ENCODE assay signal across 8 cellular contexts in the genomic region with DNA sequence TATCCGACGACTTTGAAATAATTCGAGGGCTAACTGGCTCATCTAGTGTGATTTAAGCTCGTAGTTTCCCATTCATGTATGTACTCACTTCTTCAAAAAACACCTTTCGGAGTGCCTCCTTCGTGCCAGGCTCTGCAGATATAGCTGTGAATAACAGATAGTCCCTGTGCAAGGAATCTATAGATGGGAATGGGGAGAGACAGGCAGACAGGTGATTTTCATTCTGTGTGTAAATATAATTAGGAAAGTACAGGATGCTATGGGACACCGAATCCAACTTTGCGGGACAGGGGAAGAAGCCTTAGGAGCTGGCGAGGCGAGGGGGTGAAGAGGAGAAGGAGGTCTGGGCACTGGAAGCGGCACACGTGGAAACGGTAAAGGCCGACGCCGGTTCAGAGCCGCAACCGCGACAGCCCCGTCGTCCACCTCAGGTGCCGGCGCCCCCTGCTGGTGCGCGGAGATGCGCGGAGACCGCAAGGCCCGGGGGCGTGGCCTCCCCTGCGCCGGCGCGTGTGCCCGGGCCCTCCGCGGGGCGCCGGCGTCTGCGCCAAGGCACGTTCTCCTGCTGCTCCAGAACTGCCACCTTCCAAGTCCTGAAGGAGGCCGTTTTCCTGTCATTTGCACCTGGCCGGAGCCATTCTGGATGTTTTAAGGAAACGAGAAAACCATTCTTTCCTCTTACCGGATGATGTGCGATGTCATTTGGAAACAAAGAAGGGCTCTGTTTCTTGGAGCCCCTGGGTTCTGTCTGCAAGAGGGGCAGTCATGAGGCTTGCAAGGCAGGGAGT. TPM values are rescaled to one million over a fixed set of nuclear protein-coding genes. Genes with fewer than 3 reads are reported as not detected.
A peak's percentile ranks its signal among the peaks of the same experiment; 100 is the strongest.
DNase-seq lines count a peak whose midpoint lies in the region; ATAC-seq and TF ChIP-seq lines count a peak whose summit lies in the region.

No MANE protein-coding gene starts in this region.

- peak; percentile 22 for DNase-seq in A172 (ENCODE audit: low spot score)
- DNase-seq in HK-2 (ENCODE audit: unreplicated experiment), result peak; percentile 78
- DNase-seq in NOMO-1 treated with DMSO at 0.1 percent for 48 hours (lab: John Stamatoyannopoulos, UW; ENCODE audit: unreplicated experiment), result peak; percentile 80
- DNase-seq in activated CD8-positive, alpha-beta memory T cell treated with anti-CD3 and anti-CD28 coated beads, Interleukin-2, amount 50 U/mL, for 48 hours, result peak; percentile 96
- DNase-seq in epithelial cell of esophagus (ENCODE audit: low read depth), result peak; percentile 75
- DNase-seq in stimulated activated CD8-positive, alpha-beta memory T cell treated with anti-CD3 and anti-CD28 coated beads, Interleukin-2, amount 100 ng/mL, for 1 hour (ENCODE audit: low read depth in 2 of 2), result peak; percentile 74 to 77

- H3K4me1 ChIP-seq in mononuclear cell (ENCODE audit: insufficient read depth, low read length), result peaks cover 11% of the 10 kb centered on the region

- H3K9me3 ChIP-seq in mononuclear cell (ENCODE audit: low read depth, low read length), result no peaks in the 10 kb centered on the region

- TF ChIP-seq CTCF in epithelial cell of esophagus (IDR thresholded peaks at IDR 0.05; ENCODE audit: insufficient read depth, low read depth, low read length, missing control alignments), result peak; percentile 59

- ATAC-seq in GM18867 (IDR thresholded peaks at IDR 0.05; ENCODE audit: unreplicated experiment), result peak; percentile 88

- H3K4me3 ChIP-seq in epithelial cell of esophagus (ENCODE audit: low read length), result peak overlapping the region; percentile 23
- peak overlapping the region; percentile 4 for H3K4me3 ChIP-seq in mononuclear cell (ENCODE audit: low read length)

- peaks cover 30% of the 10 kb centered on the region for H3K27me3 ChIP-seq in mononuclear cell (ENCODE audit: insufficient read depth, low read length)

RNA-seq across cellular contexts. Expression of a gene that starts 18.0 kb away (rescaled TPM):
- 0.05 and 0.22 TPM in 2 replicates for total RNA-seq in A172 (2014; rRNA removed; shearing (Covaris generic))
- 0.10 TPM for total RNA-seq in mononuclear cell

RNA-seq across cellular contexts. Expression of a gene that starts 30.6 kb away (rescaled TPM):
- total RNA-seq in A172 (2014; rRNA removed; shearing (Covaris generic)), result 4.9 and 9.6 TPM in 2 replicates
- total RNA-seq in mononuclear cell, result 6.7 TPM

Comparison
In these comparisons a context has a peak if more than half of its experiments do, and no peak if none do; other contexts are left out.
1. Peak in every context shown above with its lines: DNase-seq, ATAC-seq and H3K4me3 ChIP-seq.
2. DNase-seq: peak in every context shown above with its lines; median percentile 96 in activated CD8-positive, alpha-beta memory T cell treated with anti-CD3 and anti-CD28 coated beads, Interleukin-2, amount 50 U/mL, for 48 hours; 80 in NOMO-1 treated with DMSO at 0.1 percent for 48 hours; 78 in HK-2; 76 in stimulated activated CD8-positive, alpha-beta memory T cell treated with anti-CD3 and anti-CD28 coated beads, Interleukin-2, amount 100 ng/mL, for 1 hour; 75 in epithelial cell of esophagus; 22 in A172.